ENCODE assay signal across 17 cellular contexts in genomic region chr9:115691686-115692085, GRCh38.
DNase-seq lines count a peak whose midpoint lies in the region; ATAC-seq and TF ChIP-seq lines count a peak whose summit lies in the region.
"Had no signal": no experiment of that assay in that cellular context is flagged by ENCODE, and none has a peak within 500 bp of the region (broad histone marks: within the 10 kb centered on the region; RNA-seq: fewer than 3 reads in every experiment).

No MANE protein-coding gene starts in this region.

- intact Hi-C loops in PC-3 (cut with micrococcal nuclease), result loop anchor here (2.0 to 5.0 kb wide), 2 partner anchors 99 to 461 kb away; partner anchors contain the start of gene PAPPA
- intact Hi-C loops in CD8-positive, alpha-beta T cell (cut with DNase I, micrococcal nuclease), result no loop called here

- H3K27me3 Mint-ChIP-seq in CD8-positive, alpha-beta T cell (ENCODE audit: low read depth), result peaks cover 4% of the 10 kb centered on the region

- H3K4me1 Mint-ChIP-seq in CD8-positive, alpha-beta T cell (ENCODE audit: low read depth), result no peaks in the 10 kb centered on the region
- H3K4me1 Mint-ChIP-seq: stimulated activated effector memory CD8-positive, alpha-beta T cell treated with anti-CD3 and anti-CD28 coated beads, Interleukin-12 subunit alpha, Interleukin-12 subunit beta, amount 100 ng/mL, for 72 hours had no signal

- no TSS peak for BruUV-seq in PC-3 (replicated peaks; lab: Mats Ljungman, UMichigan)

- H3K9me2 ChIP-seq in PC-3 (replicated peaks; ENCODE audit: low read length), result no peaks in the 10 kb centered on the region

- POLR2A ChIA-PET in BJ (lab: Charles Lee) (interaction anchor here (0.5 kb wide), 1 partner anchor 20 kb away, joined by 13 read pairs; no protein-coding TSS in a partner anchor), PC-3 (lab: Charles Lee; ENCODE audit: unreplicated experiment) (no interaction called here)
- POLR2A ChIA-PET in CD8-positive, alpha-beta T cell (lab: Charles Lee), result no interaction called here

- H3K9me3 ChIP-seq in PC-3 (ENCODE audit: low read length) (no peaks in the 10 kb centered on the region), mesodermal cell (ENCODE audit: control insufficient read depth, low read length) (no peaks in the 10 kb centered on the region)
- H3K9me3 ChIP-seq in CD8-positive, alpha-beta T cell (ENCODE audit: low read length), result no peaks in the 10 kb centered on the region
- H3K9me3 ChIP-seq: BLaER1 treated with 17β-estradiol and CSF1 and Interleukin-3, amounts not matched to agents 10 nM and 100 nM; Peyer's patch had no signal

- H3K4me3 ChIP-seq in BJ (ENCODE audit: low read depth, low read length) (no peak overlapping the region), PC-3 (ENCODE audit: low read length) (peak overlapping the region; percentile 22), choroid plexus epithelial cell (ENCODE audit: low read depth, low read length) (no peak overlapping the region), mesodermal cell (ENCODE audit: extremely low read depth, insufficient read depth, low read length, poor library complexity, severe bottlenecking) (no peak overlapping the region)
- no peak overlapping the region for H3K4me3 ChIP-seq in CD8-positive, alpha-beta T cell (ENCODE audit: low read depth, low read length)
- H3K4me3 ChIP-seq: BLaER1 treated with 17β-estradiol and CSF1 and Interleukin-3, amounts not matched to agents 10 nM and 100 nM; Peyer's patch had no signal

- H3K36me3 ChIP-seq in BJ (ENCODE audit: control insufficient read depth, insufficient read depth, low read length) (no peaks in the 10 kb centered on the region), PC-3 (ENCODE audit: low read depth, low read length) (no peaks in the 10 kb centered on the region), mesodermal cell (ENCODE audit: control insufficient read depth, insufficient read depth, low read length) (no peaks in the 10 kb centered on the region)
- no peaks in the 10 kb centered on the region for H3K36me3 ChIP-seq in CD8-positive, alpha-beta T cell (ENCODE audit: insufficient read depth, low read length)
- H3K36me3 ChIP-seq: BLaER1 treated with 17β-estradiol and CSF1 and Interleukin-3, amounts not matched to agents 10 nM and 100 nM; Peyer's patch had no signal

- DNase-seq in BJ (ENCODE audit: low read depth) (peak; percentile 67), PC-3 (peak; percentile 64), choroid plexus epithelial cell (ENCODE audit: low read depth) (peak; percentile 60), dermis blood vessel endothelial cell (no peak), anterior cingulate cortex (lab: John Stamatoyannopoulos, UW) (no peak)
- DNase-seq in CD8-positive, alpha-beta T cell, result no peak
- DNase-seq: activated CD4-positive, alpha-beta T cell treated with anti-CD3 and anti-CD28 coated beads, Interleukin-2, amount 50 U/mL, for 1 hour; caudate nucleus; erythroblast; NCI-H1092; NCI-H2227 treated with DMSO at 0.1 percent for 48 hours; Peyer's patch had no signal

- TF ChIP-seq CTCF in BJ (IDR thresholded peaks at IDR 0.05; ENCODE audit: insufficient read depth, low read depth, low read length), result no peak
- no peak for TF ChIP-seq CTCF in PC-3 (conservative IDR thresholded peaks at IDR 0.05; ENCODE audit: low read depth, low read length)
- no peak for TF ChIP-seq CTCF in choroid plexus epithelial cell (conservative IDR thresholded peaks at IDR 0.05; ENCODE audit: low read depth, low read length)
- no peak for TF ChIP-seq CTCF in CD8-positive, alpha-beta T cell (IDR thresholded peaks at IDR 0.05)

- no peak overlapping the region for H3K27ac Mint-ChIP-seq in CD8-positive, alpha-beta T cell
- H3K27ac Mint-ChIP-seq: stimulated activated effector memory CD8-positive, alpha-beta T cell treated with anti-CD3 and anti-CD28 coated beads, Interleukin-12 subunit alpha, Interleukin-12 subunit beta, amount 100 ng/mL, for 72 hours; T-helper 2 cell treated with Interferon-gamma antibody and Interleukin-4, amounts not matched to agents 5 μg/mL and 100 μg/mL, for 36 hours had no signal

- H3K4me3 Mint-ChIP-seq in CD8-positive, alpha-beta T cell, result no peak overlapping the region
- H3K4me3 Mint-ChIP-seq: stimulated activated effector memory CD8-positive, alpha-beta T cell treated with anti-CD3 and anti-CD28 coated beads, Interleukin-12 subunit alpha, Interleukin-12 subunit beta, amount 100 ng/mL, for 72 hours; T-helper 2 cell treated with Interferon-gamma antibody and Interleukin-4, amounts not matched to agents 5 μg/mL and 100 μg/mL, for 36 hours had no signal

- H2AFZ ChIP-seq in PC-3 (ENCODE audit: low read length), result no peak overlapping the region

- no peaks in the 10 kb centered on the region for H3K36me3 Mint-ChIP-seq in CD8-positive, alpha-beta T cell
- H3K36me3 Mint-ChIP-seq: stimulated activated effector memory CD8-positive, alpha-beta T cell treated with anti-CD3 and anti-CD28 coated beads, Interleukin-12 subunit alpha, Interleukin-12 subunit beta, amount 100 ng/mL, for 72 hours had no signal

- no peaks in the 10 kb centered on the region for H3K9me3 Mint-ChIP-seq in CD8-positive, alpha-beta T cell
- H3K9me3 Mint-ChIP-seq: T-helper 2 cell treated with Interferon-gamma antibody and Interleukin-4, amounts not matched to agents 5 μg/mL and 100 μg/mL, for 36 hours had no signal

- H3K4me2 ChIP-seq in PC-3 (ENCODE audit: low read length), result peak overlapping the region; percentile 55

- H3K79me2 ChIP-seq in PC-3 (ENCODE audit: low read length), result no peaks in the 10 kb centered on the region

- no peaks in the 10 kb centered on the region for H3F3A ChIP-seq in PC-3 (ENCODE audit: low read length, unreplicated experiment)

- peak overlapping the region; percentile 83 for H3K9ac ChIP-seq in PC-3 (ENCODE audit: low read length)
- H3K9ac ChIP-seq: BLaER1 treated with 17β-estradiol and CSF1 and Interleukin-3, amounts not matched to agents 10 nM and 100 nM had no signal

- 67 to 71% methylated on average over 1 of the region's 3 CpGs for WGBS in mesodermal cell (ENCODE audit: insufficient coverage in 2 of 2), 2 experiments

- CTCF ChIA-PET in BJ (lab: Yijun Ruan, JAX) (interaction anchor here (0.7 to 1.4 kb wide), 5 partner anchors 98 to 955 kb away, joined by 3 to 4 read pairs (median 3); partner anchors contain the start of gene PAPPA), PC-3 (lab: Charles Lee) (no interaction called here)
- CTCF ChIA-PET in CD8-positive, alpha-beta T cell (lab: Charles Lee), result no interaction called here

- no peaks in the 10 kb centered on the region for H4K20me1 ChIP-seq in PC-3 (ENCODE audit: low read length)
- H4K20me1 ChIP-seq: BLaER1 treated with 17β-estradiol and CSF1 and Interleukin-3, amounts not matched to agents 10 nM and 100 nM had no signal

- peaks cover 21% of the 10 kb centered on the region for H3K4me1 ChIP-seq in PC-3 (ENCODE audit: insufficient read depth, low read length)
- peaks cover 4% of the 10 kb centered on the region for H3K4me1 ChIP-seq in mesodermal cell (ENCODE audit: control insufficient read depth, insufficient read depth, low read length, poor library complexity, severe bottlenecking)
- no peaks in the 10 kb centered on the region for H3K4me1 ChIP-seq in CD8-positive, alpha-beta T cell (ENCODE audit: insufficient read depth, low read length)
- H3K4me1 ChIP-seq: Peyer's patch had no signal

- H3K27me3 ChIP-seq in BJ (ENCODE audit: control insufficient read depth, insufficient read depth, low read length), result no peaks in the 10 kb centered on the region
- no peaks in the 10 kb centered on the region for H3K27me3 ChIP-seq in PC-3 (ENCODE audit: low read length)
- H3K27me3 ChIP-seq in CD8-positive, alpha-beta T cell (ENCODE audit: insufficient read depth, low read length), result no peaks in the 10 kb centered on the region
- H3K27me3 ChIP-seq: BLaER1 treated with 17β-estradiol and CSF1 and Interleukin-3, amounts not matched to agents 10 nM and 100 nM; Peyer's patch had no signal

- peak; percentile 51; the same call in 1 of the 2 replicates for ATAC-seq in PC-3
- no peak for ATAC-seq in GM21576 (IDR thresholded peaks at IDR 0.05; ENCODE audit: unreplicated experiment)
- no peak for ATAC-seq in CD8-positive, alpha-beta T cell
- ATAC-seq: stimulated activated effector memory CD8-positive, alpha-beta T cell treated with anti-CD3 and anti-CD28 coated beads, Interleukin-12 subunit alpha, Interleukin-12 subunit beta, amount 100 ng/mL, for 72 hours had no signal

- peak overlapping the region; percentile 99 for H3K27ac ChIP-seq in PC-3 (ENCODE audit: low read length)
- peak overlapping the region; percentile 63 for H3K27ac ChIP-seq in mesodermal cell (ENCODE audit: low read depth, low read length, severe bottlenecking)
- H3K27ac ChIP-seq in CD8-positive, alpha-beta T cell (ENCODE audit: low read depth, low read length), result no peak overlapping the region
- H3K27ac ChIP-seq: Peyer's patch had no signal

Comparison
In these comparisons a context has a peak if more than half of its experiments do, and no peak if none do; other contexts are left out.
1. DNase-seq: peak in BJ (single experiment), PC-3 (single experiment) and choroid plexus epithelial cell (single experiment); none in dermis blood vessel endothelial cell (single experiment), CD8-positive, alpha-beta T cell (0 of 7) and anterior cingulate cortex (0 of 58).